ENCODE assay signal across 1 cellular context in the genomic region with DNA sequence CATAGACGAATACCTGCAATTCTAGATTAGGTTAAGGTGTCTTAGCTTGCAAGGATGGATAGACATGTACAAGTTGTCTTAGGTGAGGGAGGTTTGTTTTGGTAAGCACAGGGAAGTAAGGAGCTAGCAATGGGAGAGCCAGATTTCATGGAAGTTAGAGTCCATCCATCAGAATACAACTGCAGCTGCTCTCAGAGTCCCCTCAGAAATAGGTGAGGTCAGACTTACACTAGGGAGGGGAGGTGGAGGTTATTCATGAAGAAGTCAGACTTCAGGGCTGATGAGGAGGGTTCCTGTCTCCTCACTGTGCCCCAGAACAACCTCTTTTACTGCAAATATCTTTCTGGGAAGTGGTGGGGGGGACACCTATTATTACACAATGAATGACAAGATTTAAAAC.
TF ChIP-seq lines count a peak whose summit lies in the region.

No MANE protein-coding gene starts in this region.

TF ChIP-seq in H1, 55 proteins besides CTCF, POLR2A, EP300 and RAD21 (continued from another document):
- TF ChIP-seq, protein P1, sequence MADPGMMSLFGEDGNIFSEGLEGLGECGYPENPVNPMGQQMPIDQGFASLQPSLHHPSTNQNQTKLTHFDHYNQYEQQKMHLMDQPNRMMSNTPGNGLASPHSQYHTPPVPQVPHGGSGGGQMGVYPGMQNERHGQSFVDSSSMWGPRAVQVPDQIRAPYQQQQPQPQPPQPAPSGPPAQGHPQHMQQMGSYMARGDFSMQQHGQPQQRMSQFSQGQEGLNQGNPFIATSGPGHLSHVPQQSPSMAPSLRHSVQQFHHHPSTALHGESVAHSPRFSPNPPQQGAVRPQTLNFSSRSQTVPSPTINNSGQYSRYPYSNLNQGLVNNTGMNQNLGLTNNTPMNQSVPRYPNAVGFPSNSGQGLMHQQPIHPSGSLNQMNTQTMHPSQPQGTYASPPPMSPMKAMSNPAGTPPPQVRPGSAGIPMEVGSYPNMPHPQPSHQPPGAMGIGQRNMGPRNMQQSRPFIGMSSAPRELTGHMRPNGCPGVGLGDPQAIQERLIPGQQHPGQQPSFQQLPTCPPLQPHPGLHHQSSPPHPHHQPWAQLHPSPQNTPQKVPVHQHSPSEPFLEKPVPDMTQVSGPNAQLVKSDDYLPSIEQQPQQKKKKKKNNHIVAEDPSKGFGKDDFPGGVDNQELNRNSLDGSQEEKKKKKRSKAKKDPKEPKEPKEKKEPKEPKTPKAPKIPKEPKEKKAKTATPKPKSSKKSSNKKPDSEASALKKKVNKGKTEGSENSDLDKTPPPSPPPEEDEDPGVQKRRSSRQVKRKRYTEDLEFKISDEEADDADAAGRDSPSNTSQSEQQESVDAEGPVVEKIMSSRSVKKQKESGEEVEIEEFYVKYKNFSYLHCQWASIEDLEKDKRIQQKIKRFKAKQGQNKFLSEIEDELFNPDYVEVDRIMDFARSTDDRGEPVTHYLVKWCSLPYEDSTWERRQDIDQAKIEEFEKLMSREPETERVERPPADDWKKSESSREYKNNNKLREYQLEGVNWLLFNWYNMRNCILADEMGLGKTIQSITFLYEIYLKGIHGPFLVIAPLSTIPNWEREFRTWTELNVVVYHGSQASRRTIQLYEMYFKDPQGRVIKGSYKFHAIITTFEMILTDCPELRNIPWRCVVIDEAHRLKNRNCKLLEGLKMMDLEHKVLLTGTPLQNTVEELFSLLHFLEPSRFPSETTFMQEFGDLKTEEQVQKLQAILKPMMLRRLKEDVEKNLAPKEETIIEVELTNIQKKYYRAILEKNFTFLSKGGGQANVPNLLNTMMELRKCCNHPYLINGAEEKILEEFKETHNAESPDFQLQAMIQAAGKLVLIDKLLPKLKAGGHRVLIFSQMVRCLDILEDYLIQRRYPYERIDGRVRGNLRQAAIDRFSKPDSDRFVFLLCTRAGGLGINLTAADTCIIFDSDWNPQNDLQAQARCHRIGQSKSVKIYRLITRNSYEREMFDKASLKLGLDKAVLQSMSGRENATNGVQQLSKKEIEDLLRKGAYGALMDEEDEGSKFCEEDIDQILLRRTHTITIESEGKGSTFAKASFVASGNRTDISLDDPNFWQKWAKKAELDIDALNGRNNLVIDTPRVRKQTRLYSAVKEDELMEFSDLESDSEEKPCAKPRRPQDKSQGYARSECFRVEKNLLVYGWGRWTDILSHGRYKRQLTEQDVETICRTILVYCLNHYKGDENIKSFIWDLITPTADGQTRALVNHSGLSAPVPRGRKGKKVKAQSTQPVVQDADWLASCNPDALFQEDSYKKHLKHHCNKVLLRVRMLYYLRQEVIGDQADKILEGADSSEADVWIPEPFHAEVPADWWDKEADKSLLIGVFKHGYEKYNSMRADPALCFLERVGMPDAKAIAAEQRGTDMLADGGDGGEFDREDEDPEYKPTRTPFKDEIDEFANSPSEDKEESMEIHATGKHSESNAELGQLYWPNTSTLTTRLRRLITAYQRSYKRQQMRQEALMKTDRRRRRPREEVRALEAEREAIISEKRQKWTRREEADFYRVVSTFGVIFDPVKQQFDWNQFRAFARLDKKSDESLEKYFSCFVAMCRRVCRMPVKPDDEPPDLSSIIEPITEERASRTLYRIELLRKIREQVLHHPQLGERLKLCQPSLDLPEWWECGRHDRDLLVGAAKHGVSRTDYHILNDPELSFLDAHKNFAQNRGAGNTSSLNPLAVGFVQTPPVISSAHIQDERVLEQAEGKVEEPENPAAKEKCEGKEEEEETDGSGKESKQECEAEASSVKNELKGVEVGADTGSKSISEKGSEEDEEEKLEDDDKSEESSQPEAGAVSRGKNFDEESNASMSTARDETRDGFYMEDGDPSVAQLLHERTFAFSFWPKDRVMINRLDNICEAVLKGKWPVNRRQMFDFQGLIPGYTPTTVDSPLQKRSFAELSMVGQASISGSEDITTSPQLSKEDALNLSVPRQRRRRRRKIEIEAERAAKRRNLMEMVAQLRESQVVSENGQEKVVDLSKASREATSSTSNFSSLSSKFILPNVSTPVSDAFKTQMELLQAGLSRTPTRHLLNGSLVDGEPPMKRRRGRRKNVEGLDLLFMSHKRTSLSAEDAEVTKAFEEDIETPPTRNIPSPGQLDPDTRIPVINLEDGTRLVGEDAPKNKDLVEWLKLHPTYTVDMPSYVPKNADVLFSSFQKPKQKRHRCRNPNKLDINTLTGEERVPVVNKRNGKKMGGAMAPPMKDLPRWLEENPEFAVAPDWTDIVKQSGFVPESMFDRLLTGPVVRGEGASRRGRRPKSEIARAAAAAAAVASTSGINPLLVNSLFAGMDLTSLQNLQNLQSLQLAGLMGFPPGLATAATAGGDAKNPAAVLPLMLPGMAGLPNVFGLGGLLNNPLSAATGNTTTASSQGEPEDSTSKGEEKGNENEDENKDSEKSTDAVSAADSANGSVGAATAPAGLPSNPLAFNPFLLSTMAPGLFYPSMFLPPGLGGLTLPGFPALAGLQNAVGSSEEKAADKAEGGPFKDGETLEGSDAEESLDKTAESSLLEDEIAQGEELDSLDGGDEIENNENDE (IDR thresholded peaks at IDR 0.05; ENCODE audit: insufficient replicate concordance, low read length) = no peak
- TF ChIP-seq SUZ12 (IDR thresholded peaks at IDR 0.05; ENCODE audit: low read length) = no peak
- TF ChIP-seq, protein P2, sequence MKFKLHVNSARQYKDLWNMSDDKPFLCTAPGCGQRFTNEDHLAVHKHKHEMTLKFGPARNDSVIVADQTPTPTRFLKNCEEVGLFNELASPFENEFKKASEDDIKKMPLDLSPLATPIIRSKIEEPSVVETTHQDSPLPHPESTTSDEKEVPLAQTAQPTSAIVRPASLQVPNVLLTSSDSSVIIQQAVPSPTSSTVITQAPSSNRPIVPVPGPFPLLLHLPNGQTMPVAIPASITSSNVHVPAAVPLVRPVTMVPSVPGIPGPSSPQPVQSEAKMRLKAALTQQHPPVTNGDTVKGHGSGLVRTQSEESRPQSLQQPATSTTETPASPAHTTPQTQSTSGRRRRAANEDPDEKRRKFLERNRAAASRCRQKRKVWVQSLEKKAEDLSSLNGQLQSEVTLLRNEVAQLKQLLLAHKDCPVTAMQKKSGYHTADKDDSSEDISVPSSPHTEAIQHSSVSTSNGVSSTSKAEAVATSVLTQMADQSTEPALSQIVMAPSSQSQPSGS (IDR thresholded peaks at IDR 0.05; ENCODE audit: low read length) = no peak
- no peak for TF ChIP-seq POLR2AphosphoS5 (IDR thresholded peaks at IDR 0.05; ENCODE audit: low read depth, low read length)
- TF ChIP-seq HDAC2 (IDR thresholded peaks at IDR 0.05; ENCODE audit: borderline replicate concordance in 1 of 2, low read depth in 2 of 2, low read length in 2 of 2) = no peak
- no peak for TF ChIP-seq BCL11A (IDR thresholded peaks at IDR 0.05; ENCODE audit: low read depth in 2 of 2, low read length in 2 of 2)
- TF ChIP-seq, protein P3, sequence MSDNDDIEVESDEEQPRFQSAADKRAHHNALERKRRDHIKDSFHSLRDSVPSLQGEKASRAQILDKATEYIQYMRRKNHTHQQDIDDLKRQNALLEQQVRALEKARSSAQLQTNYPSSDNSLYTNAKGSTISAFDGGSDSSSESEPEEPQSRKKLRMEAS (IDR thresholded peaks at IDR 0.05) = no peak
- no peak for TF ChIP-seq MAFK (IDR thresholded peaks at IDR 0.05; ENCODE audit: low read depth, low read length)
- TF ChIP-seq KDM5A (IDR thresholded peaks at IDR 0.05; ENCODE audit: low read length) = no peak
- no peak for TF ChIP-seq TEAD4 (IDR thresholded peaks at IDR 0.05; ENCODE audit: low read depth, low read length)
TF ChIP-seq in H1: peak in this region for 0.
